Comparison of ENCODE assay signal across 9 cellular contexts in the genomic region with DNA sequence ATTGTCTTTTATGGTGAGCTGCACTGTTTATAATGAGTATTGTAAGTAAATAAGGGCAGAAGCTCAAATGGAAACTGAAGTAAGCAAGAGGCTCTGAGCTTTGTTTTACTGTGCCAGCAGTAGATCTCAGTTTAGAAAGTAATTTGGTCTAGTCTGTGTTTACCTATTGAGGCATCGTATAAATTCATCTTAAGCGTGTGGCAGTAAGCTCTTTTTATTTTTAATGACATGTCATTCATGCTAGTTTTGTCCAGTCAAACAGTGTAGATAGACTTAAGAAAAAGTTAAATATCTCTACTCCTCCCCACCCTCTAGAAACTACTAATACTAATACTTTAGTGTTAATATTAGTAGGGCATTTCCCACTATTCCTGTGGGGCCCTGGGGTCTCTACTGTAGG. TPM values are rescaled to one million over a fixed set of nuclear protein-coding genes. Genes with fewer than 3 reads are reported as not detected.
A peak's percentile ranks its signal among the peaks of the same experiment; 100 is the strongest.
DNase-seq lines count a peak whose midpoint lies in the region; ATAC-seq and TF ChIP-seq lines count a peak whose summit lies in the region.
"Had no signal": no experiment of that assay in that cellular context is flagged by ENCODE, and none has a peak within 500 bp of the region (broad histone marks: within the 10 kb centered on the region; RNA-seq: fewer than 3 reads in every experiment).

No MANE protein-coding gene starts in this region.

- no peaks in the 10 kb centered on the region for H3K27me3 ChIP-seq in lower lobe of right lung (ENCODE audit: low read depth)

- TF ChIP-seq CTCF in astrocyte of the cerebellum (IDR thresholded peaks at IDR 0.05; ENCODE audit: low read depth, low read length, missing control alignments), result no peak
- no peak for TF ChIP-seq CTCF in lower lobe of right lung (IDR thresholded peaks at IDR 0.05)

- no peaks in the 10 kb centered on the region for H3K36me3 Mint-ChIP-seq in stimulated activated naive CD8-positive, alpha-beta T cell treated with anti-CD3 and anti-CD28 coated beads, Interleukin-15, Interleukin-2, amounts not matched to agents 100 ng/mL and 50 ng/mL, for 24 hours (ENCODE audit: low read depth)

- no peak for ATAC-seq in stimulated activated naive CD8-positive, alpha-beta T cell treated with anti-CD3 and anti-CD28 coated beads, Interleukin-15, amount 100 ng/mL, for 72 hours
- ATAC-seq in lower lobe of right lung (no peak), GM18517 (IDR thresholded peaks at IDR 0.05; ENCODE audit: unreplicated experiment) (no peak), GM21786 (IDR thresholded peaks at IDR 0.05; ENCODE audit: unreplicated experiment) (no peak)

- peak overlapping the region; percentile 92 for H3K27ac ChIP-seq in lower lobe of right lung

- no peaks in the 10 kb centered on the region for H3K36me3 ChIP-seq in lower lobe of right lung

- H3K4me3 ChIP-seq in astrocyte of the cerebellum (ENCODE audit: low read depth, low read length), result peak overlapping the region; percentile 66
- H3K4me3 ChIP-seq in lower lobe of right lung, result peak overlapping the region; percentile 83

- in situ Hi-C loops in astrocyte of the cerebellum (cut with HindIII; ENCODE audit: low sequenced_read_pairs), result no loop called here

- DNase-seq in stimulated activated naive CD8-positive, alpha-beta T cell treated with anti-CD3 and anti-CD28 coated beads, Interleukin-15, amount 100 ng/mL, for 72 hours, result no peak
- no peak for DNase-seq in astrocyte of the cerebellum (ENCODE audit: low read depth)
- no peak for DNase-seq in lower lobe of right lung
- no peak for DNase-seq in NCI-H2081 (lab: John Stamatoyannopoulos, UW)
- no peak for DNase-seq in medulla oblongata (ENCODE audit: extremely low spot score)
- DNase-seq: activated CD4-positive, alpha-beta T cell treated with anti-CD3 and anti-CD28 coated beads for 1 hour had no signal

- H3K4me3 Mint-ChIP-seq in stimulated activated naive CD8-positive, alpha-beta T cell treated with anti-CD3 and anti-CD28 coated beads, Interleukin-15, Interleukin-2, amounts not matched to agents 100 ng/mL and 50 ng/mL, for 24 hours, result peak overlapping the region; percentile 89
- peak overlapping the region in 1 of 2 donors; percentile 1 for H3K4me3 Mint-ChIP-seq in stimulated activated naive CD8-positive, alpha-beta T cell treated with anti-CD3 and anti-CD28 coated beads, Interleukin-15, amount 100 ng/mL, for 72 hours

- peaks cover 52% of the 10 kb centered on the region for H3K4me1 Mint-ChIP-seq in stimulated activated naive CD8-positive, alpha-beta T cell treated with anti-CD3 and anti-CD28 coated beads, Interleukin-15, Interleukin-2, amounts not matched to agents 100 ng/mL and 50 ng/mL, for 24 hours (ENCODE audit: low read depth)
- peaks cover 45% of the 10 kb centered on the region for H3K4me1 Mint-ChIP-seq in stimulated activated naive CD8-positive, alpha-beta T cell treated with anti-CD3 and anti-CD28 coated beads, Interleukin-15, amount 100 ng/mL, for 72 hours

- H3K4me1 ChIP-seq in lower lobe of right lung, result peaks cover 40% of the 10 kb centered on the region

- no peaks in the 10 kb centered on the region for H3K9me3 Mint-ChIP-seq in stimulated activated naive CD8-positive, alpha-beta T cell treated with anti-CD3 and anti-CD28 coated beads, Interleukin-15, Interleukin-2, amounts not matched to agents 100 ng/mL and 50 ng/mL, for 24 hours
- no peaks in the 10 kb centered on the region for H3K9me3 Mint-ChIP-seq in stimulated activated naive CD8-positive, alpha-beta T cell treated with anti-CD3 and anti-CD28 coated beads, Interleukin-15, amount 100 ng/mL, for 72 hours

- intact Hi-C loops in lower lobe of right lung (cut with DNase I), result no loop called here

- no peaks in the 10 kb centered on the region for H3K9me3 ChIP-seq in lower lobe of right lung

- no peak overlapping the region for H3K27ac Mint-ChIP-seq in stimulated activated naive CD8-positive, alpha-beta T cell treated with anti-CD3 and anti-CD28 coated beads, Interleukin-15, Interleukin-2, amounts not matched to agents 100 ng/mL and 50 ng/mL, for 24 hours
- no peak overlapping the region for H3K27ac Mint-ChIP-seq in stimulated activated naive CD8-positive, alpha-beta T cell treated with anti-CD3 and anti-CD28 coated beads, Interleukin-15, amount 100 ng/mL, for 72 hours

- H3K27me3 Mint-ChIP-seq in stimulated activated naive CD8-positive, alpha-beta T cell treated with anti-CD3 and anti-CD28 coated beads, Interleukin-15, Interleukin-2, amounts not matched to agents 100 ng/mL and 50 ng/mL, for 24 hours, result no peaks in the 10 kb centered on the region
- H3K27me3 Mint-ChIP-seq in stimulated activated naive CD8-positive, alpha-beta T cell treated with anti-CD3 and anti-CD28 coated beads, Interleukin-15, amount 100 ng/mL, for 72 hours, result no peaks in the 10 kb centered on the region

RNA-seq across cellular contexts. Expression of a gene that starts 2.0 kb away (rescaled TPM):
- total RNA-seq in lower lobe of right lung, result 64.1 TPM
